Comparison of ENCODE assay signal across 18 cellular contexts in genomic region chr7:140084142-140084655, GRCh38. TPM values are rescaled to one million over a fixed set of nuclear protein-coding genes. Genes with fewer than 3 reads are reported as not detected.
DNase-seq lines count a peak whose midpoint lies in the region; ATAC-seq and FAIRE-seq lines count a peak whose summit lies in the region.
"Had no signal": no experiment of that assay in that cellular context is flagged by ENCODE, and none has a peak within 500 bp of the region (broad histone marks: within the 10 kb centered on the region; RNA-seq: fewer than 3 reads in every experiment).

No MANE protein-coding gene starts in this region.

- FAIRE-seq in GM18507 (lab: Jason Lieb, UNC), result peak; percentile 12

- intact Hi-C loops in naive thymus-derived CD4-positive, alpha-beta T cell (cut with micrococcal nuclease), result loop anchor here in 1 of 2 donors (2.0 kb wide), 1 partner anchor 21 kb away; the partner anchor contains the start of gene PARP12

- CTCF ChIA-PET in naive thymus-derived CD4-positive, alpha-beta T cell (lab: Charles Lee), result no interaction called here

- H3K27ac ChIP-seq in CD4-positive, CD25-positive, alpha-beta regulatory T cell (ENCODE audit: insufficient read depth, low read length, poor library complexity, severe bottlenecking), result no peak overlapping the region
- H3K27ac ChIP-seq in naive thymus-derived CD4-positive, alpha-beta T cell (ENCODE audit: low read depth, low read length), result no peak overlapping the region
- H3K27ac ChIP-seq: breast epithelium, SJCRH30, thyroid gland had no signal

- H3K27me3 ChIP-seq in CD4-positive, CD25-positive, alpha-beta regulatory T cell (ENCODE audit: control insufficient read depth, insufficient read depth, low read length), result no peaks in the 10 kb centered on the region
- H3K27me3 ChIP-seq in naive thymus-derived CD4-positive, alpha-beta T cell (ENCODE audit: control insufficient read depth in 2 of 2, insufficient read depth in 2 of 2, low read length in 2 of 2), result no peaks in the 10 kb centered on the region
- H3K27me3 ChIP-seq: breast epithelium, SJCRH30, thyroid gland had no signal

- no peak overlapping the region for H3K4me3 ChIP-seq in CD4-positive, CD25-positive, alpha-beta regulatory T cell (ENCODE audit: low read depth, low read length)
- no peak overlapping the region for H3K4me3 ChIP-seq in naive thymus-derived CD4-positive, alpha-beta T cell (ENCODE audit: low read length)
- H3K4me3 ChIP-seq: breast epithelium, SJCRH30, thyroid gland had no signal

- H3K27me3 Mint-ChIP-seq in CD4-positive, CD25-positive, alpha-beta regulatory T cell, result no peaks in the 10 kb centered on the region
- no peaks in the 10 kb centered on the region for H3K27me3 Mint-ChIP-seq in T-helper 17 cell
- no peaks in the 10 kb centered on the region for H3K27me3 Mint-ChIP-seq in naive thymus-derived CD4-positive, alpha-beta T cell

- peaks cover 4% of the 10 kb centered on the region for H3K36me3 ChIP-seq in CD4-positive, CD25-positive, alpha-beta regulatory T cell (ENCODE audit: control insufficient read depth, insufficient read depth, low read length)
- peaks cover 0 to 3% (median 0%) of the 10 kb centered on the region in 3 experiments for H3K36me3 ChIP-seq in naive thymus-derived CD4-positive, alpha-beta T cell (ENCODE audit: control insufficient read depth in 2 of 3, insufficient read depth in 3 of 3, low read length in 3 of 3)
- H3K36me3 ChIP-seq: breast epithelium, SJCRH30, thyroid gland had no signal

- peaks cover 4% of the 10 kb centered on the region for H3K4me1 ChIP-seq in CD4-positive, CD25-positive, alpha-beta regulatory T cell (ENCODE audit: control insufficient read depth, insufficient read depth, low read length, poor library complexity, severe bottlenecking)
- H3K4me1 ChIP-seq in naive thymus-derived CD4-positive, alpha-beta T cell (ENCODE audit: control insufficient read depth in 2 of 2, insufficient read depth in 2 of 2, low read length in 2 of 2), result peaks cover 0 to 16% of the 10 kb centered on the region in 2 donors
- H3K4me1 ChIP-seq: breast epithelium, SJCRH30, thyroid gland had no signal

- no peaks in the 10 kb centered on the region for H3K9me3 Mint-ChIP-seq in CD4-positive, CD25-positive, alpha-beta regulatory T cell
- peaks cover 0 to 2% (median 0%) of the 10 kb centered on the region in 11 donors for H3K9me3 Mint-ChIP-seq in naive thymus-derived CD4-positive, alpha-beta T cell

- DNase-seq in CD4-positive, CD25-positive, alpha-beta regulatory T cell, result no peak
- DNase-seq in GM18507 (ENCODE audit: extremely low spot score, insufficient read length, low read depth) (no peak), T-helper 17 cell (no peak), DMS53 (lab: John Stamatoyannopoulos, UW) (no peak), D341Med (ENCODE audit: low spot score) (no peak), putamen (ENCODE audit: low spot score) (no peak)
- no peak for DNase-seq in naive thymus-derived CD4-positive, alpha-beta T cell
- DNase-seq: activated T-cell treated with anti-CD3 and anti-CD28 coated beads for 4 hours, H7, NCI-H2029, OCI-M1, posterior cingulate gyrus, SJCRH30, small intestine, T1000, thyroid gland had no signal

- H3K4me1 Mint-ChIP-seq in CD4-positive, CD25-positive, alpha-beta regulatory T cell, result peaks cover 13 to 47% (median 22%) of the 10 kb centered on the region in 4 donors
- H3K4me1 Mint-ChIP-seq in T-helper 17 cell, result peaks cover 18% of the 10 kb centered on the region
- peaks cover 23 to 54% (median 31%) of the 10 kb centered on the region in 7 donors for H3K4me1 Mint-ChIP-seq in naive thymus-derived CD4-positive, alpha-beta T cell

- peak overlapping the region in 1 of 4 donors; percentile 11 for H3K4me3 Mint-ChIP-seq in CD4-positive, CD25-positive, alpha-beta regulatory T cell
- peak overlapping the region; percentile 21 for H3K4me3 Mint-ChIP-seq in T-helper 17 cell
- H3K4me3 Mint-ChIP-seq in naive thymus-derived CD4-positive, alpha-beta T cell, result peak overlapping the region in 2 of 10 donors; percentile 23 to 34

- no peaks in the 10 kb centered on the region for H3K9me3 ChIP-seq in CD4-positive, CD25-positive, alpha-beta regulatory T cell (ENCODE audit: control insufficient read depth in 2 of 2, low read length in 2 of 2)
- no peaks in the 10 kb centered on the region for H3K9me3 ChIP-seq in T-helper 17 cell (ENCODE audit: control insufficient read depth, low read length, poor library complexity, severe bottlenecking)
- H3K9me3 ChIP-seq in naive thymus-derived CD4-positive, alpha-beta T cell (ENCODE audit: control insufficient read depth in 2 of 3, low read length in 3 of 3), result no peaks in the 10 kb centered on the region
- H3K9me3 ChIP-seq: breast epithelium, SJCRH30, thyroid gland had no signal

- no peak for ATAC-seq in CD4-positive, CD25-positive, alpha-beta regulatory T cell (ENCODE audit: low read depth in 2 of 2)
- no peak for ATAC-seq in T-helper 17 cell
- ATAC-seq in naive thymus-derived CD4-positive, alpha-beta T cell, result peak; percentile 51
- ATAC-seq in HG03039 (IDR thresholded peaks at IDR 0.05; ENCODE audit: unreplicated experiment), result no peak

- no peaks in the 10 kb centered on the region for H3K36me3 Mint-ChIP-seq in CD4-positive, CD25-positive, alpha-beta regulatory T cell
- no peaks in the 10 kb centered on the region for H3K36me3 Mint-ChIP-seq in T-helper 17 cell (ENCODE audit: low read depth)
- peaks cover 0 to 4% (median 3%) of the 10 kb centered on the region in 5 donors for H3K36me3 Mint-ChIP-seq in naive thymus-derived CD4-positive, alpha-beta T cell

- POLR2A ChIA-PET in naive thymus-derived CD4-positive, alpha-beta T cell (lab: Charles Lee), result interaction anchor here (0.6 kb wide), 2 partner anchors 56 to 525 kb away, joined by 3 read pairs; no protein-coding TSS in a partner anchor

- H3K27ac Mint-ChIP-seq in CD4-positive, CD25-positive, alpha-beta regulatory T cell, result peak overlapping the region in 2 of 3 donors; percentile 72 to 83
- peak overlapping the region; percentile 81 for H3K27ac Mint-ChIP-seq in T-helper 17 cell
- H3K27ac Mint-ChIP-seq in naive thymus-derived CD4-positive, alpha-beta T cell, result peak overlapping the region in 8 of 9 donors; percentile 3 to 95 (median 72)

RNA-seq across cellular contexts. Expression of gene PARP12, which starts 21.4 kb away (rescaled TPM):
- 258 TPM for total RNA-seq in CD4-positive, CD25-positive, alpha-beta regulatory T cell
- 10 to 100 TPM; 30.1 to 69.1 (median 48.9) TPM for polyA plus RNA-seq in CD4-positive, CD25-positive, alpha-beta regulatory T cell
- total RNA-seq in T-helper 17 cell, result 100 to 1,000 TPM; 134 to 138 TPM
- 100 to 1,000 TPM in 2 of 5 experiments, 10 to 100 TPM in 3; 66.2 to 145 (median 94.5) TPM for total RNA-seq in naive thymus-derived CD4-positive, alpha-beta T cell
- polyA plus RNA-seq in naive thymus-derived CD4-positive, alpha-beta T cell, result 10 to 100 TPM; 26.2 to 28.8 TPM
- total RNA-seq: SJCRH30 had no signal
